In genomic region chr22:50627452-50627913, GRCh38 we compare ENCODE assay signal across 8 cellular contexts. TPM values are rescaled to one million over a fixed set of nuclear protein-coding genes. Genes with fewer than 3 reads are reported as not detected.
A peak's percentile ranks its signal among the peaks of the same experiment; 100 is the strongest.
DNase-seq lines count a peak whose midpoint lies in the region; ATAC-seq, FAIRE-seq and TF ChIP-seq lines count a peak whose summit lies in the region.

No MANE protein-coding gene starts in this region.

- peaks cover 24% of the 10 kb centered on the region for H3K4me1 ChIP-seq in CD8-positive, alpha-beta memory T cell (ENCODE audit: insufficient read depth, low read length)
- H3K4me1 ChIP-seq in GM23338 (ENCODE audit: insufficient read depth), result peaks cover 5% of the 10 kb centered on the region; the same call in 1 of the 2 replicates
- H3K4me1 ChIP-seq in SK-N-SH (ENCODE audit: control insufficient read depth in 1 of 2, insufficient read depth in 2 of 2, low read depth in 1 of 2, low read length in 1 of 2), result peaks cover 0 to 16% of the 10 kb centered on the region in 2 experiments; a peak in 1 of 4 replicates

- H3K9ac ChIP-seq in SK-N-SH, result peak overlapping the region; percentile 71

- peak in 3 of 5 donors; percentile 16 to 55 (median 20) for DNase-seq in CD8-positive, alpha-beta memory T cell
- DNase-seq in GM23338 (ENCODE audit: low spot score) (peak; percentile 63), SK-N-SH (peak; percentile 72), epithelial cell of esophagus (ENCODE audit: low read depth) (peak; percentile 23), ureter (ENCODE audit: low spot score) (no peak), GM19239 (ENCODE audit: insufficient read length, low spot score) (no peak)
- no peak for DNase-seq in stimulated activated CD4-positive, alpha-beta T cell treated with anti-CD3 and anti-CD28 coated beads, Interleukin-4, amount 100 ng/mL, for 1 hour

- peak overlapping the region; percentile 39 to 95 (median 82) for H3K27ac Mint-ChIP-seq in CD8-positive, alpha-beta memory T cell
- H3K27ac Mint-ChIP-seq in GM23338 (no peak overlapping the region), nephron (no peak overlapping the region)

- FAIRE-seq in GM19239 (lab: Jason Lieb, UNC), result no peak

- H3K9me3 Mint-ChIP-seq in CD8-positive, alpha-beta memory T cell, result peaks cover 0 to 5% (median 0%) of the 10 kb centered on the region in 5 donors
- H3K9me3 Mint-ChIP-seq in GM23338 (no peaks in the 10 kb centered on the region), nephron (no peaks in the 10 kb centered on the region)

- TF ChIP-seq EP300 in SK-N-SH (IDR thresholded peaks at IDR 0.05; ENCODE audit: borderline replicate concordance in 1 of 2, low read depth in 1 of 2, low read length in 1 of 2), result no peak

- H3K79me2 ChIP-seq in GM23338 (replicated peaks; ENCODE audit: insufficient read depth) (no peaks in the 10 kb centered on the region), SK-N-SH (ENCODE audit: insufficient read depth) (peaks cover 7% of the 10 kb centered on the region; the same call in 1 of the 2 replicates)

- peak overlapping the region; percentile 72 to 89 (median 83) for H3K4me3 Mint-ChIP-seq in CD8-positive, alpha-beta memory T cell
- H3K4me3 Mint-ChIP-seq in GM23338 (peak overlapping the region; percentile 74), nephron (peak overlapping the region; percentile 78 to 84 (median 81))

- TF ChIP-seq CTCF in GM23338 (conservative IDR thresholded peaks at IDR 0.05; ENCODE audit: low read depth in 2 of 2), result no peak
- no peak for TF ChIP-seq CTCF in SK-N-SH (IDR thresholded peaks at IDR 0.05)
- TF ChIP-seq CTCF in epithelial cell of esophagus (IDR thresholded peaks at IDR 0.05; ENCODE audit: insufficient read depth, low read depth, low read length, missing control alignments), result no peak
- no peak for TF ChIP-seq CTCF in nephron (IDR thresholded peaks at IDR 0.05; ENCODE audit: unreplicated experiment in 3 of 3)

- peak overlapping the region; percentile 57 for H3K27ac ChIP-seq in CD8-positive, alpha-beta memory T cell (ENCODE audit: low read depth, low read length)
- H3K27ac ChIP-seq in GM23338 (ENCODE audit: low read depth), result no peak overlapping the region
- peak overlapping the region; percentile 28 to 67; a peak in 2 of 4 replicates for H3K27ac ChIP-seq in SK-N-SH (ENCODE audit: low read depth in 2 of 2, low read length in 1 of 2)

- ATAC-seq in GM23338, result peak; percentile 31

- no peaks in the 10 kb centered on the region; the same call in 1 of the 2 replicates for H4K20me1 ChIP-seq in GM23338 (replicated peaks; ENCODE audit: insufficient read depth)
- no peaks in the 10 kb centered on the region for H4K20me1 ChIP-seq in SK-N-SH (ENCODE audit: insufficient read depth)

- H2AFZ ChIP-seq in GM23338 (peak overlapping the region; percentile 94), SK-N-SH (ENCODE audit: low read depth) (no peak overlapping the region)

- CTCF ChIA-PET in CD8-positive, alpha-beta memory T cell (lab: Charles Lee), result interaction anchor here (1.2 to 1.7 kb wide), 2 partner anchors 64 to 102 kb away, joined by 3 to 4 read pairs; partner anchors contain the start of genes SCO2 and SYCE3
- CTCF ChIA-PET in SK-N-SH (lab: Yijun Ruan, JAX), result interaction anchor here (0.6 to 1.5 kb wide), 9 partner anchors 9 to 241 kb away, joined by 3 to 6 read pairs (median 3); no protein-coding TSS in a partner anchor

- H3K36me3 ChIP-seq in CD8-positive, alpha-beta memory T cell (ENCODE audit: insufficient read depth, low read length), result no peaks in the 10 kb centered on the region
- H3K36me3 ChIP-seq in GM23338 (ENCODE audit: insufficient read depth), result no peaks in the 10 kb centered on the region
- peaks cover 0 to 6% of the 10 kb centered on the region in 2 experiments for H3K36me3 ChIP-seq in SK-N-SH (replicated peaks in 1 of 2; ENCODE audit: control insufficient read depth in 1 of 2, insufficient read depth in 2 of 2, low read length in 1 of 2)

- no peaks in the 10 kb centered on the region for H3K9me3 ChIP-seq in CD8-positive, alpha-beta memory T cell (ENCODE audit: low read length)
- H3K9me3 ChIP-seq in SK-N-SH, result no peaks in the 10 kb centered on the region

- H3K4me1 Mint-ChIP-seq in CD8-positive, alpha-beta memory T cell, result peaks cover 22 to 39% (median 28%) of the 10 kb centered on the region in 3 donors
- H3K4me1 Mint-ChIP-seq in GM23338, result peaks cover 6% of the 10 kb centered on the region
- peaks cover 20% of the 10 kb centered on the region for H3K4me1 Mint-ChIP-seq in nephron

- H3K27me3 ChIP-seq in CD8-positive, alpha-beta memory T cell (ENCODE audit: insufficient read depth, low read length, poor library complexity, severe bottlenecking), result no peaks in the 10 kb centered on the region
- H3K27me3 ChIP-seq in GM23338 (ENCODE audit: insufficient read depth) (peaks cover 12% of the 10 kb centered on the region), SK-N-SH (ENCODE audit: insufficient read depth) (no peaks in the 10 kb centered on the region)

- H3K27me3 Mint-ChIP-seq in CD8-positive, alpha-beta memory T cell, result no peaks in the 10 kb centered on the region
- H3K27me3 Mint-ChIP-seq in GM23338 (ENCODE audit: insufficient read depth, low read depth, poor library complexity), result peaks cover 8% of the 10 kb centered on the region
- peaks cover 13% of the 10 kb centered on the region for H3K27me3 Mint-ChIP-seq in nephron (ENCODE audit: low read depth)

- POLR2A ChIA-PET in CD8-positive, alpha-beta memory T cell (lab: Charles Lee), result interaction anchor here (0.9 to 1.8 kb wide), 3 partner anchors 27 to 102 kb away, joined by 3 to 5 read pairs (median 3); partner anchors contain the start of gene SCO2
- POLR2A ChIA-PET in SK-N-SH (lab: Yijun Ruan, JAX), result interaction anchor here (0.9 kb wide), 1 partner anchor 11 kb away, joined by 3 read pairs; no protein-coding TSS in a partner anchor

- no peak for TF ChIP-seq RAD21 in SK-N-SH (IDR thresholded peaks at IDR 0.05; ENCODE audit: low read length)

- H3K4me2 ChIP-seq in GM23338 (peak overlapping the region; percentile 90), SK-N-SH (peak overlapping the region; percentile 95)

- 30% methylated on average over 2 of the region's 28 CpGs for WGBS in SK-N-SH (ENCODE audit: low lambda C conversion rate)

- H3K9me2 ChIP-seq in GM23338 (ENCODE audit: insufficient read depth) (no peaks in the 10 kb centered on the region), SK-N-SH (no peaks in the 10 kb centered on the region)

- H3K36me3 Mint-ChIP-seq in CD8-positive, alpha-beta memory T cell, result peaks cover 0 to 23% (median 2%) of the 10 kb centered on the region in 3 donors
- no peaks in the 10 kb centered on the region for H3K36me3 Mint-ChIP-seq in GM23338 (ENCODE audit: low read depth)
- no peaks in the 10 kb centered on the region for H3K36me3 Mint-ChIP-seq in nephron (ENCODE audit: low read depth)

- peak overlapping the region; percentile 84 for H3K4me3 ChIP-seq in CD8-positive, alpha-beta memory T cell (ENCODE audit: low read length)
- H3K4me3 ChIP-seq in GM23338 (peak overlapping the region; percentile 88), SK-N-SH (ENCODE audit: low read depth in 2 of 2, low read length in 1 of 2) (peak overlapping the region; percentile 77), epithelial cell of esophagus (ENCODE audit: low read length) (peak overlapping the region; percentile 73)

- peaks cover 6% of the 10 kb centered on the region; the same call in 1 of the 2 replicates for H3F3A ChIP-seq in GM23338 (replicated peaks; ENCODE audit: low read depth)
- H3F3A ChIP-seq in SK-N-SH (replicated peaks; ENCODE audit: insufficient read depth), result no peaks in the 10 kb centered on the region

TF ChIP-seq in GM23338, 12 proteins besides CTCF, POLR2A, EP300 and RAD21 (continues in another document):
- no peak for TF ChIP-seq JUNB (IDR thresholded peaks at IDR 0.05; ENCODE audit: unreplicated experiment)

TF ChIP-seq in SK-N-SH, 30 proteins besides CTCF, POLR2A, EP300 and RAD21 (continues in another document):
- TF ChIP-seq FOXJ3 (CRISPR knock-in tag; IDR thresholded peaks at IDR 0.05), result no peak

RNA-seq across cellular contexts. Expression of gene ARSA, which starts 0.5 kb away (rescaled TPM):
- total RNA-seq in CD8-positive, alpha-beta memory T cell, result 10 to 100 TPM; 23.6 to 25.3 TPM
- 10.6 TPM for polyA plus RNA-seq in CD8-positive, alpha-beta memory T cell
- 8.2 and 8.6 TPM in 2 replicates for total RNA-seq in GM23338 (2014; rRNA removed; shearing (Covaris generic))
- polyA plus RNA-seq in GM23338 (2016; fragmentation: Nextera tagmentation; extraction: Ambion mirVana) (7.1 and 8.1 TPM in 2 replicates), SK-N-SH (2012; rRNA removed) (34.2 and 34.4 TPM in 2 replicates)
- 8.7 and 14.7 TPM in 2 replicates for polyA plus RNA-seq in SK-N-SH (2012; cell fraction: cytosol; rRNA removed)
- 200 and 287 TPM in 2 replicates for polyA plus RNA-seq in SK-N-SH (2012; cell fraction: nucleus; rRNA removed)
- total RNA-seq in ureter, result 61.9 TPM

RNA-seq across cellular contexts. Expression of gene MAPK8IP2, which starts 26.9 kb away (rescaled TPM):
- total RNA-seq in CD8-positive, alpha-beta memory T cell, result under 1 TPM; 0.20 to 0.28 TPM
- polyA plus RNA-seq in CD8-positive, alpha-beta memory T cell, result not detected
- total RNA-seq in GM23338 (2014; rRNA removed; shearing (Covaris generic)), result 2.8 and 3.5 TPM in 2 replicates
- polyA plus RNA-seq in GM23338 (2016; fragmentation: Nextera tagmentation; extraction: Ambion mirVana) (0.15 and 0.16 TPM in 2 replicates), SK-N-SH (2012; rRNA removed) (2.3 and 2.7 TPM in 2 replicates)
- polyA plus RNA-seq in SK-N-SH (2012; cell fraction: cytosol; rRNA removed), result 1.1 and 2.0 TPM in 2 replicates
- polyA plus RNA-seq in SK-N-SH (2012; cell fraction: nucleus; rRNA removed), result 4.6 and 5.0 TPM in 2 replicates
- total RNA-seq in ureter, result 0.83 TPM

RNA-seq across cellular contexts. Expression of gene CHKB, which starts 44.8 kb away (rescaled TPM):
- 10 to 100 TPM; 72.1 to 76.1 TPM for total RNA-seq in CD8-positive, alpha-beta memory T cell
- 33.3 TPM for polyA plus RNA-seq in CD8-positive, alpha-beta memory T cell
- total RNA-seq in GM23338 (2014; rRNA removed; shearing (Covaris generic)), result 51.2 and 67.0 TPM in 2 replicates
- 61.6 and 63.7 TPM in 2 replicates for polyA plus RNA-seq in GM23338 (2016; fragmentation: Nextera tagmentation; extraction: Ambion mirVana)
- polyA plus RNA-seq in SK-N-SH (2012; rRNA removed), result 39.6 and 57.4 TPM in 2 replicates
- polyA plus RNA-seq in SK-N-SH (2012; cell fraction: cytosol; rRNA removed), result 10.7 and 14.1 TPM in 2 replicates
- polyA plus RNA-seq in SK-N-SH (2012; cell fraction: nucleus; rRNA removed), result 329 and 374 TPM in 2 replicates
- 98.0 TPM for total RNA-seq in ureter

RNA-seq across cellular contexts. Expression of gene SHANK3, which starts 45.1 kb away (rescaled TPM):
- total RNA-seq in CD8-positive, alpha-beta memory T cell, result under 1 TPM; 0.07 TPM
- not detected for polyA plus RNA-seq in CD8-positive, alpha-beta memory T cell
- 4.9 and 5.1 TPM in 2 replicates for total RNA-seq in GM23338 (2014; rRNA removed; shearing (Covaris generic))
- polyA plus RNA-seq in GM23338 (2016; fragmentation: Nextera tagmentation; extraction: Ambion mirVana), result 0.52 and 0.56 TPM in 2 replicates
- polyA plus RNA-seq in SK-N-SH (2012; rRNA removed), result 0.88 and 1.5 TPM in 2 replicates
- 0.62 and 1.1 TPM in 2 replicates for polyA plus RNA-seq in SK-N-SH (2012; cell fraction: cytosol; rRNA removed)
- 4.6 and 4.7 TPM in 2 replicates for polyA plus RNA-seq in SK-N-SH (2012; cell fraction: nucleus; rRNA removed)
- 37.1 TPM for total RNA-seq in ureter

RNA-seq across cellular contexts. Expression of gene CPT1B, which starts 49.3 kb away (rescaled TPM):
- 10 to 100 TPM; 43.6 to 45.0 TPM for total RNA-seq in CD8-positive, alpha-beta memory T cell
- 0.40 TPM for polyA plus RNA-seq in CD8-positive, alpha-beta memory T cell
- total RNA-seq in GM23338 (2014; rRNA removed; shearing (Covaris generic)), result 5.5 and 14.4 TPM in 2 replicates
- 5.6 and 6.4 TPM in 2 replicates for polyA plus RNA-seq in GM23338 (2016; fragmentation: Nextera tagmentation; extraction: Ambion mirVana)
- 33.2 and 40.4 TPM in 2 replicates for polyA plus RNA-seq in SK-N-SH (2012; rRNA removed)
- polyA plus RNA-seq in SK-N-SH (2012; cell fraction: cytosol; rRNA removed), result 5.1 and 6.8 TPM in 2 replicates
- 298 and 342 TPM in 2 replicates for polyA plus RNA-seq in SK-N-SH (2012; cell fraction: nucleus; rRNA removed)
- total RNA-seq in ureter, result 62.3 TPM

Comparison
In these comparisons a context has a peak if more than half of its experiments do, and no peak if none do; other contexts are left out.
1. DNase-seq: peak in CD8-positive, alpha-beta memory T cell (3 of 5), GM23338 (single experiment), SK-N-SH (single experiment) and epithelial cell of esophagus (single experiment); none in ureter (single experiment), stimulated activated CD4-positive, alpha-beta T cell treated with anti-CD3 and anti-CD28 coated beads, Interleukin-4, amount 100 ng/mL, for 1 hour (single experiment) and GM19239 (single experiment).
2. H3K27ac Mint-ChIP-seq: peak in CD8-positive, alpha-beta memory T cell (8 of 8); none in GM23338 (single experiment) and nephron (0 of 3).
3. Peak in every context shown above with its lines, with median percentiles within 50 percentile points of each other: H3K4me3 ChIP-seq and H3K4me3 Mint-ChIP-seq.